In the genomic region with DNA sequence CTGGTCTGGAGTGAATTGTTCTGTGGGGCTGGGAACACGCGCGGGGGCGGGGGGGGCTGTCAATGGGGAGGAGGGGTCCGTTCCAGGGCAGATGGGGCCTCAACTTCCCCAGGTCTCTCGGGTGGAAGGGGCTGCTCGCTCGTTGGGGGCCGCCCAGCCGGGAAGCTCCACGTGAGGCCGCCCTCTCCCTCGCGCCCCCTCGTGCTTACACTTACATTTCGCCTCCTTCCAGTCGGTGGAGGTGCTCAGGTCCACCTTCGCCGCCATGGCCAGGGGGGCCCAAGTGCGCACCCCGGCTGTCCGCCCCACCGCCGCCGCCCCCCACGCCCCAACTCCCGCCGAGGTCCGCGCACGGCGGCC, we compare ENCODE assay signal across 8 cellular contexts. TPM values are rescaled to one million over a fixed set of nuclear protein-coding genes. Genes with fewer than 3 reads are reported as not detected.
A peak's percentile ranks its signal among the peaks of the same experiment; 100 is the strongest.
DNase-seq lines count a peak whose midpoint lies in the region; ATAC-seq and TF ChIP-seq lines count a peak whose summit lies in the region.

No MANE protein-coding gene starts in this region.

- H3K4me1 Mint-ChIP-seq in CD8-positive, alpha-beta memory T cell: peaks cover 8 to 14% (median 10%) of the 10 kb centered on the region in 3 donors
- H3K4me1 Mint-ChIP-seq in activated CD8-positive, alpha-beta T cell treated with anti-CD3 and anti-CD28 coated beads, Interleukin-2, amount 10 ng/mL, durations not matched to agents 7 days and 5 days (ENCODE audit: low read depth): peaks cover 19% of the 10 kb centered on the region

- no peak overlapping the region for H3K27ac Mint-ChIP-seq in CD8-positive, alpha-beta memory T cell
- no peak overlapping the region for H3K27ac Mint-ChIP-seq in activated CD8-positive, alpha-beta T cell treated with anti-CD3 and anti-CD28 coated beads, Interleukin-2, amount 10 ng/mL, durations not matched to agents 7 days and 5 days

- TF ChIP-seq POLR2A in gastrocnemius medialis (IDR thresholded peaks at IDR 0.05): no peak

- no peak for DNase-seq in CD8-positive, alpha-beta memory T cell
- DNase-seq in HFF-Myc (ENCODE audit: extremely low read depth, low read depth) (no peak), cardiac muscle cell (ENCODE audit: low read depth in 1 of 2, low spot score in 1 of 2) (peak in 1 of 2 donors; percentile 22), gastrocnemius medialis (peak in 1 of 2 donors; percentile 29), NCI-H2081 (lab: John Stamatoyannopoulos, UW) (no peak), ureter (ENCODE audit: low spot score) (no peak)
- no peak for DNase-seq in activated CD8-positive, alpha-beta T cell treated with anti-CD3 and anti-CD28 coated beads, Interleukin-2, amount 10 ng/mL, durations not matched to agents 7 days and 5 days

- in situ Hi-C loops in gastrocnemius medialis (cut with MboI; ENCODE audit: low sequenced_read_pairs in 4 of 4): loop anchor here in 1 of 4 donors (25.0 kb wide), 1 partner anchor 328 kb away; a partner anchor contains a TSS

- H3K36me3 Mint-ChIP-seq in CD8-positive, alpha-beta memory T cell: peaks cover 0 to 2% (median 0%) of the 10 kb centered on the region in 3 donors
- H3K36me3 Mint-ChIP-seq in activated CD8-positive, alpha-beta T cell treated with anti-CD3 and anti-CD28 coated beads, Interleukin-2, amount 10 ng/mL, durations not matched to agents 7 days and 5 days (ENCODE audit: low read depth): no peaks in the 10 kb centered on the region

- H3K27me3 Mint-ChIP-seq in CD8-positive, alpha-beta memory T cell: no peaks in the 10 kb centered on the region
- no peaks in the 10 kb centered on the region for H3K27me3 Mint-ChIP-seq in activated CD8-positive, alpha-beta T cell treated with anti-CD3 and anti-CD28 coated beads, Interleukin-2, amount 10 ng/mL, durations not matched to agents 7 days and 5 days (ENCODE audit: low read depth)

- no peaks in the 10 kb centered on the region for H3K9me3 ChIP-seq in CD8-positive, alpha-beta memory T cell (ENCODE audit: low read length)
- H3K9me3 ChIP-seq in cardiac muscle cell (ENCODE audit: low read depth) (no peaks in the 10 kb centered on the region), gastrocnemius medialis (no peaks in the 10 kb centered on the region)

- no peaks in the 10 kb centered on the region for H3K27me3 ChIP-seq in CD8-positive, alpha-beta memory T cell (ENCODE audit: insufficient read depth, low read length, poor library complexity, severe bottlenecking)
- H3K27me3 ChIP-seq in cardiac muscle cell: no peaks in the 10 kb centered on the region
- H3K27me3 ChIP-seq in gastrocnemius medialis: no peaks in the 10 kb centered on the region

- POLR2A ChIA-PET in CD8-positive, alpha-beta memory T cell (lab: Charles Lee): interaction anchor here (1.0 kb wide), 1 partner anchor 21 kb away, joined by 3 read pairs; a partner anchor contains a TSS
- POLR2A ChIA-PET in activated CD8-positive, alpha-beta T cell treated with anti-CD3 and anti-CD28 coated beads, Interleukin-2, amount 10 ng/mL, durations not matched to agents 7 days and 5 days (lab: Charles Lee): interaction anchor here (0.6 to 2.4 kb wide), 2 partner anchors 20 to 41 kb away, joined by 3 to 15 read pairs; a partner anchor contains a TSS

- peak; percentile 15 for ATAC-seq in activated CD8-positive, alpha-beta T cell treated with anti-CD3 and anti-CD28 coated beads, Interleukin-2, amount 10 ng/mL, durations not matched to agents 7 days and 5 days
- ATAC-seq in gastrocnemius medialis (peak; percentile 13 to 20), HG03097 (IDR thresholded peaks at IDR 0.05; ENCODE audit: low FRiP score, unreplicated experiment) (no peak)

- H3K4me3 ChIP-seq in CD8-positive, alpha-beta memory T cell (ENCODE audit: low read length): peak overlapping the region; percentile 60
- H3K4me3 ChIP-seq in HFF-Myc (replicated peaks; ENCODE audit: low read depth, low read length) (peak overlapping the region; percentile 78), cardiac muscle cell (peak overlapping the region; percentile 50), gastrocnemius medialis (peak overlapping the region; percentile 58 to 84 (median 77))

- TF ChIP-seq CTCF in HFF-Myc (IDR thresholded peaks at IDR 0.05; ENCODE audit: low read depth, low read length, missing control alignments) (no peak), cardiac muscle cell (IDR thresholded peaks at IDR 0.05; ENCODE audit: low read depth, low read length) (no peak), gastrocnemius medialis (IDR thresholded peaks at IDR 0.05 in 4 of 5, conservative IDR thresholded peaks at IDR 0.05 in 1 of 5) (no peak)

- peaks cover 11% of the 10 kb centered on the region for H3K4me1 ChIP-seq in CD8-positive, alpha-beta memory T cell (ENCODE audit: insufficient read depth, low read length)
- peaks cover 10% of the 10 kb centered on the region for H3K4me1 ChIP-seq in cardiac muscle cell (ENCODE audit: low read depth)
- peaks cover 22 to 29% of the 10 kb centered on the region in 2 donors for H3K4me1 ChIP-seq in gastrocnemius medialis

- no peaks in the 10 kb centered on the region for H3K9me3 Mint-ChIP-seq in CD8-positive, alpha-beta memory T cell
- H3K9me3 Mint-ChIP-seq in activated CD8-positive, alpha-beta T cell treated with anti-CD3 and anti-CD28 coated beads, Interleukin-2, amount 10 ng/mL, durations not matched to agents 7 days and 5 days (ENCODE audit: insufficient read depth): no peaks in the 10 kb centered on the region

- H3K36me3 ChIP-seq in CD8-positive, alpha-beta memory T cell (ENCODE audit: insufficient read depth, low read length): no peaks in the 10 kb centered on the region
- H3K36me3 ChIP-seq in cardiac muscle cell (no peaks in the 10 kb centered on the region), gastrocnemius medialis (no peaks in the 10 kb centered on the region)

- CTCF ChIA-PET in CD8-positive, alpha-beta memory T cell (lab: Charles Lee): interaction anchor here (0.6 to 1.1 kb wide), 2 partner anchors 134 to 165 kb away, joined by 3 to 5 read pairs; no protein-coding TSS in a partner anchor
- CTCF ChIA-PET in activated CD8-positive, alpha-beta T cell treated with anti-CD3 and anti-CD28 coated beads, Interleukin-2, amount 10 ng/mL, durations not matched to agents 7 days and 5 days (lab: Charles Lee): interaction anchor here (2.1 to 4.2 kb wide), 2 partner anchors 12 to 165 kb away, joined by 6 to 19 read pairs; no protein-coding TSS in a partner anchor

- peak overlapping the region in 6 of 7 donors; percentile 72 to 91 (median 81) for H3K4me3 Mint-ChIP-seq in CD8-positive, alpha-beta memory T cell
- H3K4me3 Mint-ChIP-seq in activated CD8-positive, alpha-beta T cell treated with anti-CD3 and anti-CD28 coated beads, Interleukin-2, amount 10 ng/mL, durations not matched to agents 7 days and 5 days: peak overlapping the region; percentile 74

- H3K27ac ChIP-seq in CD8-positive, alpha-beta memory T cell (ENCODE audit: low read depth, low read length): peak overlapping the region; percentile 57
- H3K27ac ChIP-seq in cardiac muscle cell (no peak overlapping the region), gastrocnemius medialis (peak overlapping the region; percentile 94 to 98 (median 97))

- intact Hi-C loops in gastrocnemius medialis (cut with DNase I; ENCODE audit: low total_unique reads): loop anchor here (5.0 kb wide), 1 partner anchor 62 kb away; a partner anchor contains a TSS

RNA-seq across cellular contexts. Expression of a gene that starts 0.5 kb away (rescaled TPM):
- 10 to 100 TPM; 19.6 to 25.5 TPM for total RNA-seq in CD8-positive, alpha-beta memory T cell
- polyA plus RNA-seq in CD8-positive, alpha-beta memory T cell: 9.2 TPM
- total RNA-seq in activated CD8-positive, alpha-beta T cell treated with anti-CD3 and anti-CD28 coated beads, Interleukin-2, amount 10 ng/mL, durations not matched to agents 7 days and 5 days: 10 to 100 TPM; 14.4 to 14.6 TPM
- total RNA-seq in cardiac muscle cell (116 and 156 TPM in 2 replicates), gastrocnemius medialis (100 to 1,000 TPM; 162 to 308 (median 205) TPM), ureter (27.3 TPM)
- polyA plus RNA-seq in cardiac muscle cell: 134 and 198 TPM in 2 replicates

RNA-seq across cellular contexts. Expression of a gene that starts 20.5 kb away (rescaled TPM):
- 100 to 1,000 TPM; 457 to 461 TPM for total RNA-seq in CD8-positive, alpha-beta memory T cell
- 108 TPM for polyA plus RNA-seq in CD8-positive, alpha-beta memory T cell
- total RNA-seq in activated CD8-positive, alpha-beta T cell treated with anti-CD3 and anti-CD28 coated beads, Interleukin-2, amount 10 ng/mL, durations not matched to agents 7 days and 5 days: 100 to 1,000 TPM; 335 to 340 TPM
- 231 and 244 TPM in 2 replicates for total RNA-seq in cardiac muscle cell
- 229 and 240 TPM in 2 replicates for polyA plus RNA-seq in cardiac muscle cell
- 100 to 1,000 TPM; 141 to 193 (median 168) TPM for total RNA-seq in gastrocnemius medialis
- 119 TPM for total RNA-seq in ureter

RNA-seq across cellular contexts. Expression of a gene that starts 41.1 kb away (rescaled TPM):
- total RNA-seq in CD8-positive, alpha-beta memory T cell: 100 to 1,000 TPM; 205 to 213 TPM
- polyA plus RNA-seq in CD8-positive, alpha-beta memory T cell: 206 TPM
- 100 to 1,000 TPM; 261 to 281 TPM for total RNA-seq in activated CD8-positive, alpha-beta T cell treated with anti-CD3 and anti-CD28 coated beads, Interleukin-2, amount 10 ng/mL, durations not matched to agents 7 days and 5 days
- total RNA-seq in cardiac muscle cell (0.11 and 1.8 TPM in 2 replicates), gastrocnemius medialis (10 to 100 TPM in 1 of 4 donors, 1 to 10 TPM in 3; 2.8 to 10.4 (median 6.1) TPM), ureter (15.5 TPM)
- 1.1 and 2.1 TPM in 2 replicates for polyA plus RNA-seq in cardiac muscle cell

Comparison
In these comparisons a context has a peak if more than half of its experiments do, and no peak if none do; other contexts are left out.
1. RNA of a gene that starts 41.1 kb away (total RNA-seq): 261 to 281 TPM in activated CD8-positive, alpha-beta T cell treated with anti-CD3 and anti-CD28 coated beads, Interleukin-2, amount 10 ng/mL, durations not matched to agents 7 days and 5 days and 205 to 213 TPM in CD8-positive, alpha-beta memory T cell; 15.5 TPM in ureter (single experiment), 2.8 to 10.4 TPM in gastrocnemius medialis and 0.11 to 1.8 TPM in cardiac muscle cell; every median in the first group is over 10 times any median in the second.
2. Peak in every context shown above with its lines, with median percentiles within 50 percentile points of each other: H3K4me3 ChIP-seq.